3 cellular contexts compared by ENCODE assay signal in genomic region chr20:36799313-36799712, GRCh38. TPM values are rescaled to one million over a fixed set of nuclear protein-coding genes. Genes with fewer than 3 reads are reported as not detected.
DNase-seq lines count a peak whose midpoint lies in the region; ATAC-seq, FAIRE-seq and TF ChIP-seq lines count a peak whose summit lies in the region.
"Not testable (repeated sequence)": the region's sequence is repeated elsewhere in the genome, so short reads cannot be mapped to it uniquely, and the experiment has no call there.

No MANE protein-coding gene starts in this region.

- not testable (repeated sequence) for TF ChIP-seq RAD21 in A549 (conservative IDR thresholded peaks at IDR 0.05 in 1 of 2, IDR thresholded peaks at IDR 0.05 in 1 of 2)

- H3K4me2 ChIP-seq in A549, result not testable (repeated sequence)

- CTCF ChIA-PET in A549 (lab: Yijun Ruan, JAX), result interaction anchor here (1.0 to 1.8 kb wide), 3 partner anchors 9 to 64 kb away, joined by 3 to 9 read pairs (median 3); a partner anchor contains a TSS
- CTCF ChIA-PET in HEK293 (lab: Yijun Ruan, JAX), result interaction anchor here (0.7 to 2.4 kb wide), 3 partner anchors 9 to 87 kb away, joined by 3 to 15 read pairs (median 14); partner anchors contain the start of gene DSN1

- not testable (repeated sequence) for H3K9me3 Mint-ChIP-seq in nephron progenitor cell

- not testable (repeated sequence) for H3K27ac ChIP-seq in A549; HEK293 (ENCODE audit: extremely low read depth, low read depth, low read length)

- not testable (repeated sequence) for H3K4me3 Mint-ChIP-seq in nephron progenitor cell

- WGBS in A549 (ENCODE audit: missing lambda C conversion rate), result 93% methylated on average over 10 of the region's 10 CpGs

- TF ChIP-seq POLR2A in A549 (IDR thresholded peaks at IDR 0.05; ENCODE audit: low read length), result not testable (repeated sequence)

- not testable (repeated sequence) for TF ChIP-seq EP300 in A549 (IDR thresholded peaks at IDR 0.05)

- not testable (repeated sequence) for DNase-seq in A549 (ENCODE audit: low read depth in 1 of 2, low spot score in 1 of 2); nephron progenitor cell

- POLR2A ChIA-PET in A549 (lab: Yijun Ruan, JAX); HEK293 (lab: Yijun Ruan, JAX): not testable (repeated sequence)

- H3K27me3 Mint-ChIP-seq in nephron progenitor cell (ENCODE audit: low read depth, poor library complexity), result not testable (repeated sequence)

- H3K4me1 Mint-ChIP-seq in nephron progenitor cell, result not testable (repeated sequence)

- not testable (repeated sequence) for H3K9me3 ChIP-seq in A549; HEK293 (ENCODE audit: control insufficient read depth, insufficient read depth, low read depth, low read length)

- peaks cover 70% of the 10 kb centered on the region for H3K36me3 Mint-ChIP-seq in nephron progenitor cell (ENCODE audit: low read depth)

- not testable (repeated sequence) for FAIRE-seq in A549 (lab: Jason Lieb, UNC)

- not testable (repeated sequence) for H3K4me3 ChIP-seq in A549; HEK293 (ENCODE audit: low read depth, low read length)

- H3K4me1 ChIP-seq in A549; HEK293 (ENCODE audit: control insufficient read depth, insufficient read depth, low read length): not testable (repeated sequence)

- H3K27ac Mint-ChIP-seq in nephron progenitor cell, result peak overlapping the region; percentile 66

- not testable (repeated sequence) for ATAC-seq in A549

- TF ChIP-seq CTCF in A549 (IDR thresholded peaks at IDR 0.05); HEK293 (tag by site-specific recombination; IDR thresholded peaks at IDR 0.05); nephron progenitor cell (IDR thresholded peaks at IDR 0.05): not testable (repeated sequence)

- H3K36me3 ChIP-seq in HEK293 (ENCODE audit: control insufficient read depth in 2 of 2, insufficient read depth in 1 of 2, low read length in 2 of 2), result peaks cover 15 to 80% of the 10 kb centered on the region in 2 experiments; a peak in 2 of 3 replicates

TF ChIP-seq in A549, 52 proteins besides CTCF, POLR2A, EP300 and RAD21:
- TF ChIP-seq ZC3H11A (IDR thresholded peaks at IDR 0.05), result peak; percentile 88
TF ChIP-seq in A549: peak in this region for 1; not testable (repeated sequence) for 51.

TF ChIP-seq in HEK293, 187 proteins besides CTCF, POLR2A, EP300 and RAD21 (continues in another document):
- TF ChIP-seq ZNF560 (tag by site-specific recombination; IDR thresholded peaks at IDR 0.05; ENCODE audit: borderline replicate concordance) (peak; percentile 69; the same call in 1 of the 2 replicates), ZNF518A (tag by site-specific recombination; conservative IDR thresholded peaks at IDR 0.05; ENCODE audit: low read depth) (peak; percentile 89), ZBTB8A (tag by site-specific recombination; IDR thresholded peaks at IDR 0.05) (peak; percentile 75), ZNF639 (tag by site-specific recombination; IDR thresholded peaks at IDR 0.05) (0 out of 2 replicates have a peak, but pooled peaks have one; percentile 42), ZNF555 (tag by site-specific recombination; conservative IDR thresholded peaks at IDR 0.05) (peak; percentile 81), ZNF292 (tag by site-specific recombination; IDR thresholded peaks at IDR 0.05; ENCODE audit: borderline replicate concordance, low read depth) (0 out of 2 replicates have a peak, but pooled peaks have one; percentile 51), ZNF138 (tag by site-specific recombination; IDR thresholded peaks at IDR 0.05; ENCODE audit: borderline replicate concordance) (peak; percentile 88; the same call in 1 of the 2 replicates), ZNF426 (tag by site-specific recombination; IDR thresholded peaks at IDR 0.05) (peak; percentile 79), ZNF394 (tag by site-specific recombination; IDR thresholded peaks at IDR 0.05; ENCODE audit: borderline replicate concordance) (peak; percentile 95), GLIS1 (tag by site-specific recombination; IDR thresholded peaks at IDR 0.05) (0 out of 2 replicates have a peak, but pooled peaks have one; percentile 11), ZNF266 (tag by site-specific recombination; IDR thresholded peaks at IDR 0.05; ENCODE audit: low read depth) (peak; percentile 81), OVOL3 (tag by site-specific recombination; IDR thresholded peaks at IDR 0.05) (0 out of 2 replicates have a peak, but pooled peaks have one; percentile 48), AEBP2 (tag by site-specific recombination; IDR thresholded peaks at IDR 0.05; ENCODE audit: borderline replicate concordance) (peak; percentile 55; the same call in 1 of the 2 replicates), ZNF623 (tag by site-specific recombination; IDR thresholded peaks at IDR 0.05) (peak; percentile 69), ZNF514 (tag by site-specific recombination; IDR thresholded peaks at IDR 0.05) (0 out of 2 replicates have a peak, but pooled peaks have one; percentile 46), ZNF354C (tag by site-specific recombination; IDR thresholded peaks at IDR 0.05; ENCODE audit: borderline replicate concordance, low read depth) (peak; percentile 91)

RNA-seq across cellular contexts. Expression of gene DSN1, which starts 25.8 kb away (rescaled TPM):
- polyA plus RNA-seq in A549 (2011; rRNA removed), result 32.9 and 41.3 TPM in 2 replicates
- polyA plus RNA-seq in A549 (2012; cell fraction: cytosol; rRNA removed), result 19.4 and 20.1 TPM in 2 replicates
- 14.9 and 17.0 TPM in 2 replicates for polyA plus RNA-seq in A549 (2012; cell fraction: nucleus; rRNA removed)
- 37.4 to 38.2 TPM (median 37.9 TPM) in 3 replicates for polyA plus RNA-seq in A549 (2017; fragmentation: RNase III; extraction: RNeasy Plus Mini Kit Qiagen cat#74134 plus additional on column Dnase treatment)
- polyA minus RNA-seq in A549 (2011; rRNA and poly(A)+ RNA removed), result 11.0 and 11.6 TPM in 2 replicates

RNA-seq across cellular contexts. Expression of gene NDRG3, which starts 53.4 kb away (rescaled TPM):
- 34.4 and 55.1 TPM in 2 replicates for polyA plus RNA-seq in A549 (2011; rRNA removed)
- polyA plus RNA-seq in A549 (2012; cell fraction: cytosol; rRNA removed), result 21.7 and 27.7 TPM in 2 replicates
- 11.5 and 16.0 TPM in 2 replicates for polyA plus RNA-seq in A549 (2012; cell fraction: nucleus; rRNA removed)
- polyA plus RNA-seq in A549 (2017; fragmentation: RNase III; extraction: RNeasy Plus Mini Kit Qiagen cat#74134 plus additional on column Dnase treatment), result 29.0 to 32.2 TPM (median 30.6 TPM) in 3 replicates
- polyA minus RNA-seq in A549 (2011; rRNA and poly(A)+ RNA removed), result 50.2 and 53.2 TPM in 2 replicates
